Comparison of ENCODE assay signal across 8 cellular contexts in the genomic region with DNA sequence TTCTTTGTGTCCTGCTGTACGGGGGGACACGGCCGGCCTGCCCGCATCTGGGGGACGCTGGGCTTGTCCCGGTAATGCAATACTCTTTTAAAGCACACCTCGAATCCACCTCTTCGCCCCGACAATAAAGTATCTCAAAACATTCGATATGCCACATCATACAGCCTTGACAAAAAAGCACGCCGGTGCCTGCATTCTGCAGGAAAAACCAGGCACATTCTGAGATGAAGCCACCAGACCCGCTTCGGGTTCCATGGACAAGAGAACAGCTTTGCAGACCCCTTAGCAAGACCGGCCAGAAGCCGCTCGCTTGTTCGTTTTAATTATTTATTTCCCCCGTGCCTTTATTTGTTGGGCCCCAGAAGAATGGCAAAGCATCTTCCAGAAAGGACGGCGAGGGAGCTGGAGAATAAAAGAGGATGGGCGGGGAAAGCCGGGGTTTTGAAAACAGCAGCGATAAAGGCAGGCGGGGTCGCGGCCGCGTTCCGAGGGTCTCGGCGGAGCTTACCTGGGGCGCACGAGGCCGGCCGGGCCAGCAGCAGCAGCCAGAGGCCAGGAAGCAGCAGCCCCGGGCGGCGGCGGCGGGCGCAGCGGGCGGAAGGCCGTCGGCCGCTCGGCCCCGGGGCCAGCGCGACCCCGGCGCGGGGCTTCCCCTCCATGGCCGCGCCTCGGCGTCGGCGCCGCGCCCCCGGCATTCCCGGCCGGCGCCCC. TPM values are rescaled to one million over a fixed set of nuclear protein-coding genes. Genes with fewer than 3 reads are reported as not detected.
A peak's percentile ranks its signal among the peaks of the same experiment; 100 is the strongest.
DNase-seq lines count a peak whose midpoint lies in the region; TF ChIP-seq lines count a peak whose summit lies in the region.

No MANE protein-coding gene starts in this region.

- no peaks in the 10 kb centered on the region for H3K9me3 ChIP-seq in breast epithelium

- H3K36me3 Mint-ChIP-seq in mesothelial cell of epicardium: no peaks in the 10 kb centered on the region

- intact Hi-C loops in breast epithelium (cut with DNase I; ENCODE audit: low total_unique reads): no loop called here

- no peaks in the 10 kb centered on the region for H3K27me3 ChIP-seq in breast epithelium

- H3K4me3 Mint-ChIP-seq in mesothelial cell of epicardium: peak overlapping the region; percentile 95

- H3K4me1 Mint-ChIP-seq in mesothelial cell of epicardium: peaks cover 31% of the 10 kb centered on the region

- H3K9me3 Mint-ChIP-seq in mesothelial cell of epicardium: no peaks in the 10 kb centered on the region

- H3K4me1 ChIP-seq in breast epithelium: no peaks in the 10 kb centered on the region

- H3K4me3 ChIP-seq in HFF-Myc (replicated peaks; ENCODE audit: low read depth, low read length): peak overlapping the region; percentile 64
- peak overlapping the region; percentile 48 to 94 (median 72) for H3K4me3 ChIP-seq in breast epithelium

- H3K27ac Mint-ChIP-seq in mesothelial cell of epicardium: peak overlapping the region; percentile 95

- DNase-seq in NCI-H82 (lab: John Stamatoyannopoulos, UW): peak; percentile 47
- no peak for DNase-seq in NCI-H82 treated with DMSO at 0.1 percent for 48 hours (lab: John Stamatoyannopoulos, UW; ENCODE audit: unreplicated experiment)
- no peak for DNase-seq in HFF-Myc (ENCODE audit: extremely low read depth, low read depth)
- DNase-seq in NCI-H2107 (lab: John Stamatoyannopoulos, UW): peak; percentile 17
- no peak for DNase-seq in breast epithelium (ENCODE audit: low spot score in 2 of 2)
- peak; percentile 34 to 52 for DNase-seq in mesothelial cell of epicardium (ENCODE audit: low spot score in 2 of 2, unreplicated experiment in 2 of 2)
- DNase-seq in RPMI8226: no peak
- DNase-seq in GF-D8 (lab: John Stamatoyannopoulos, UW): no peak

- no peaks in the 10 kb centered on the region for H3K36me3 ChIP-seq in breast epithelium

- H3K27me3 Mint-ChIP-seq in mesothelial cell of epicardium (ENCODE audit: low read depth): no peaks in the 10 kb centered on the region

- TF ChIP-seq CTCF in HFF-Myc (IDR thresholded peaks at IDR 0.05; ENCODE audit: low read depth, low read length, missing control alignments) (no peak), breast epithelium (IDR thresholded peaks at IDR 0.05) (no peak), mesothelial cell of epicardium (IDR thresholded peaks at IDR 0.05; ENCODE audit: unreplicated experiment) (no peak)

- H3K27ac ChIP-seq in breast epithelium: peak overlapping the region in 1 of 2 donors; percentile 86

- no peak for TF ChIP-seq POLR2A in breast epithelium (IDR thresholded peaks at IDR 0.05)

RNA-seq across cellular contexts. Expression of a gene that starts 0.5 kb away (rescaled TPM):
- total RNA-seq in breast epithelium (1 to 10 TPM; 1.8 to 3.9 (median 2.8) TPM), mesothelial cell of epicardium (33.9 to 34.8 TPM (median 34.1 TPM) in 3 replicates)

RNA-seq across cellular contexts. Expression of a gene that starts 55.1 kb away (rescaled TPM):
- total RNA-seq in breast epithelium (10 to 100 TPM; 12.5 to 24.9 (median 19.3) TPM), mesothelial cell of epicardium (1.7 to 2.2 TPM (median 1.9 TPM) in 3 replicates)

Comparison
In these comparisons a context has a peak if more than half of its experiments do, and no peak if none do; other contexts are left out.
1. DNase-seq: peak in NCI-H82 (single experiment), NCI-H2107 (single experiment) and mesothelial cell of epicardium (2 of 2); none in NCI-H82 treated with DMSO at 0.1 percent for 48 hours (single experiment), HFF-Myc (single experiment), breast epithelium (0 of 2), RPMI8226 (single experiment) and GF-D8 (single experiment).